Comparison of ENCODE assay signal across 8 cellular contexts in the genomic region with DNA sequence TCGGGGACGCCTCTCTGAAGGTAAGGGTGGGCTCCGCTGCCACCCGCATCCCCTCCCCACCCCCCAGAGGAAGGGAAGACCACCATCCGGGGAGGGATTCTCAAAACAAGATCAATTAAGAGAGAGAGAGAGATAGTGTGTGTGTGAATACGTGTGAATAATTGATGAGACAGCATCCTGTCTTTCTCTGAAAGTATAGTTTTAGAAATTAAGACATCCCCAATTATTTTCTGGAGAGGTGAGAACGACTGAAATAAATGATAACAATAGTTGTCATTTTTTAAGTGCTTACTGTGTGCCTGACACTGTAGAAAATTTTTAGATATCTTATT. TPM values are rescaled to one million over a fixed set of nuclear protein-coding genes. Genes with fewer than 3 reads are reported as not detected.
DNase-seq lines count a peak whose midpoint lies in the region; ATAC-seq and TF ChIP-seq lines count a peak whose summit lies in the region.

No MANE protein-coding gene starts in this region.

- no peaks in the 10 kb centered on the region for H3K79me2 ChIP-seq in hepatocyte

- no peaks in the 10 kb centered on the region for H3K9me2 ChIP-seq in hepatocyte (replicated peaks; ENCODE audit: insufficient read depth)

- CTCF ChIA-PET in T-cell (lab: Charles Lee) = interaction anchor here (0.7 to 1.4 kb wide), 12 partner anchors 9 to 1115 kb away, joined by 3 to 6 read pairs (median 4); no protein-coding TSS in a partner anchor

- no peaks in the 10 kb centered on the region for H3K4me1 ChIP-seq in hepatocyte (ENCODE audit: insufficient read depth)
- no peaks in the 10 kb centered on the region for H3K4me1 ChIP-seq in stomach smooth muscle (ENCODE audit: control insufficient read depth, insufficient read depth, low read length)

- peak in 3 of 4 experiments; percentile 4 to 25 (median 19) for ATAC-seq in T-cell (replicated peaks in 1 of 4)

- no peaks in the 10 kb centered on the region for H3K27me3 Mint-ChIP-seq in T-helper 2 cell treated with Interferon-gamma antibody and Interleukin-4, amounts not matched to agents 5 μg/mL and 100 μg/mL, for 36 hours (ENCODE audit: low read depth)
- H3K27me3 Mint-ChIP-seq in T-cell = no peaks in the 10 kb centered on the region

- H3K4me2 ChIP-seq in hepatocyte = peak overlapping the region; percentile 94

- no peak for TF ChIP-seq CTCF in hepatocyte (IDR thresholded peaks at IDR 0.05; ENCODE audit: poor library complexity)

- no peaks in the 10 kb centered on the region for H4K20me1 ChIP-seq in hepatocyte (ENCODE audit: insufficient read depth, poor library complexity, severe bottlenecking)

- H3K9ac ChIP-seq in stomach smooth muscle (ENCODE audit: low read length in 2 of 2) = peak overlapping the region; percentile 51 to 70

- H3K9me3 Mint-ChIP-seq in T-helper 2 cell treated with Interferon-gamma antibody and Interleukin-4, amounts not matched to agents 5 μg/mL and 100 μg/mL, for 36 hours = no peaks in the 10 kb centered on the region
- no peaks in the 10 kb centered on the region for H3K9me3 Mint-ChIP-seq in T-cell

- peak overlapping the region; percentile 72 for H2AFZ ChIP-seq in hepatocyte

- H3K4me1 Mint-ChIP-seq in T-helper 2 cell treated with Interferon-gamma antibody and Interleukin-4, amounts not matched to agents 5 μg/mL and 100 μg/mL, for 36 hours (ENCODE audit: low read depth) = peaks cover 38% of the 10 kb centered on the region
- peaks cover 36 to 48% (median 46%) of the 10 kb centered on the region in 3 donors for H3K4me1 Mint-ChIP-seq in T-cell

- POLR2A ChIA-PET in T-cell (lab: Charles Lee) = no interaction called here

- H3K9me3 ChIP-seq in hepatocyte (ENCODE audit: low read depth) (no peaks in the 10 kb centered on the region), stomach smooth muscle (ENCODE audit: control insufficient read depth in 2 of 2, low read length in 2 of 2) (no peaks in the 10 kb centered on the region)

- H3K4me3 Mint-ChIP-seq in T-helper 2 cell treated with Interferon-gamma antibody and Interleukin-4, amounts not matched to agents 5 μg/mL and 100 μg/mL, for 36 hours = peak overlapping the region; percentile 100
- H3K4me3 Mint-ChIP-seq in T-cell = peak overlapping the region; percentile 95 to 98 (median 97)

- H3K27ac Mint-ChIP-seq in T-helper 2 cell treated with Interferon-gamma antibody and Interleukin-4, amounts not matched to agents 5 μg/mL and 100 μg/mL, for 36 hours = peak overlapping the region; percentile 97
- peak overlapping the region; percentile 94 to 98 for H3K27ac Mint-ChIP-seq in T-cell

- peaks cover 21% of the 10 kb centered on the region for H3K36me3 Mint-ChIP-seq in T-helper 2 cell treated with Interferon-gamma antibody and Interleukin-4, amounts not matched to agents 5 μg/mL and 100 μg/mL, for 36 hours (ENCODE audit: low read depth)
- H3K36me3 Mint-ChIP-seq in T-cell = no peaks in the 10 kb centered on the region

- no peak overlapping the region for H3K27ac ChIP-seq in hepatocyte
- no peak overlapping the region for H3K27ac ChIP-seq in stomach smooth muscle (ENCODE audit: low read length)

- H3K27me3 ChIP-seq in hepatocyte (peaks cover 4% of the 10 kb centered on the region), stomach smooth muscle (ENCODE audit: control insufficient read depth in 1 of 2, insufficient read depth in 2 of 2, low read length in 2 of 2) (no peaks in the 10 kb centered on the region)

- H3K36me3 ChIP-seq in hepatocyte (replicated peaks; ENCODE audit: insufficient read depth, low read depth) (no peaks in the 10 kb centered on the region), stomach smooth muscle (ENCODE audit: control insufficient read depth in 2 of 2, insufficient read depth in 2 of 2, low read length in 2 of 2) (no peaks in the 10 kb centered on the region)

- DNase-seq in T-helper 2 cell treated with Interferon-gamma antibody and Interleukin-4, amounts not matched to agents 5 μg/mL and 100 μg/mL, for 36 hours (ENCODE audit: low spot score) = no peak
- no peak for DNase-seq in T-helper 2 cell
- peak in 2 of 34 experiments; percentile 36 to 52 for DNase-seq in T-cell
- no peak for DNase-seq in hepatocyte (ENCODE audit: low spot score)
- no peak for DNase-seq in dedifferentiated amniotic fluid mesenchymal stem cell (ENCODE audit: extremely low spot score)
- DNase-seq in HPDE6-E6E7 (ENCODE audit: extremely low spot score) = no peak
- DNase-seq in NCI-H1092 treated with DMSO at 0.1 percent for 48 hours (lab: John Stamatoyannopoulos, UW) = no peak

- WGBS in hepatocyte (ENCODE audit: low lambda C conversion rate, missing lambda C conversion rate) = 17% methylated on average over 7 of the region's 7 CpGs

- H3K4me3 ChIP-seq in hepatocyte (peak overlapping the region; percentile 80), stomach smooth muscle (ENCODE audit: low read length in 2 of 2) (peak overlapping the region; percentile 75 to 80)

RNA-seq across cellular contexts. Expression of gene IL18R1, which starts 0.8 kb away (rescaled TPM):
- total RNA-seq in T-cell = 10 to 100 TPM in 3 of 5 donors, 1 to 10 TPM in 2; 4.8 to 12.5 (median 10.1) TPM
- 19.3 and 25.5 TPM in 2 replicates for total RNA-seq in hepatocyte
- 17.1 and 19.7 TPM in 2 replicates for polyA plus RNA-seq in hepatocyte

RNA-seq across cellular contexts. Expression of gene IL1RL1, which starts 45.0 kb away (rescaled TPM):
- 1 to 10 TPM in 1 of 5 donors, under 1 TPM in 4; 0.15 to 1.4 (median 0.35) TPM for total RNA-seq in T-cell
- 13.1 and 15.6 TPM in 2 replicates for total RNA-seq in hepatocyte
- polyA plus RNA-seq in hepatocyte = 5.2 and 6.0 TPM in 2 replicates
